In genomic region chr16:9095171-9095570, GRCh38 we compare ENCODE assay signal across 10 cellular contexts. TPM values are rescaled to one million over a fixed set of nuclear protein-coding genes. Genes with fewer than 3 reads are reported as not detected.
DNase-seq lines count a peak whose midpoint lies in the region; ATAC-seq and TF ChIP-seq lines count a peak whose summit lies in the region.
"Had no signal": no experiment of that assay in that cellular context is flagged by ENCODE, and none has a peak within 500 bp of the region (broad histone marks: within the 10 kb centered on the region; RNA-seq: fewer than 3 reads in every experiment).

No MANE protein-coding gene starts in this region.

- H3F3A ChIP-seq in smooth muscle cell (ENCODE audit: low read depth): peaks cover 21% of the 10 kb centered on the region

- H3K4me3 ChIP-seq in fibroblast of villous mesenchyme (ENCODE audit: low read depth, low read length) (peak overlapping the region; percentile 97), smooth muscle cell (peak overlapping the region; percentile 98)

- H3K36me3 ChIP-seq in smooth muscle cell (ENCODE audit: low read depth): no peaks in the 10 kb centered on the region

- TF ChIP-seq CTCF in WTC11 (IDR thresholded peaks at IDR 0.05) (no peak), fibroblast of villous mesenchyme (IDR thresholded peaks at IDR 0.05; ENCODE audit: insufficient read depth, low read depth, low read length) (no peak), smooth muscle cell (IDR thresholded peaks at IDR 0.05; ENCODE audit: borderline replicate concordance, insufficient read depth, poor library complexity, severe bottlenecking) (no peak)

- peak overlapping the region; percentile 95 for H3K4me2 ChIP-seq in smooth muscle cell

- H3K9ac ChIP-seq in smooth muscle cell (ENCODE audit: low read depth): peak overlapping the region; percentile 96

- CTCF ChIA-PET in WTC11 (lab: Charles Lee): no interaction called here

- H3K4me1 ChIP-seq in smooth muscle cell (ENCODE audit: low read depth): peaks cover 58% of the 10 kb centered on the region

- peaks cover 48% of the 10 kb centered on the region for H3K4me1 Mint-ChIP-seq in T-helper 2 cell treated with Interferon-gamma antibody and Interleukin-4, amounts not matched to agents 5 μg/mL and 100 μg/mL, for 36 hours (ENCODE audit: low read depth)
- peaks cover 51% of the 10 kb centered on the region for H3K4me1 Mint-ChIP-seq in WTC11

- no peaks in the 10 kb centered on the region for H3K27me3 ChIP-seq in smooth muscle cell (ENCODE audit: low read depth)

- H3K27ac ChIP-seq in smooth muscle cell (ENCODE audit: low read depth): peak overlapping the region; percentile 90

- no peak overlapping the region for H3K27ac Mint-ChIP-seq in T-helper 2 cell treated with Interferon-gamma antibody and Interleukin-4, amounts not matched to agents 5 μg/mL and 100 μg/mL, for 36 hours
- no peak overlapping the region for H3K27ac Mint-ChIP-seq in WTC11

- H3K9me3 Mint-ChIP-seq in T-helper 2 cell treated with Interferon-gamma antibody and Interleukin-4, amounts not matched to agents 5 μg/mL and 100 μg/mL, for 36 hours: no peaks in the 10 kb centered on the region
- H3K9me3 Mint-ChIP-seq in WTC11: no peaks in the 10 kb centered on the region

- 66% methylated on average over 1 of the region's 1 CpG for WGBS in smooth muscle cell (ENCODE audit: low lambda C conversion rate)

- POLR2A ChIA-PET in WTC11 (lab: Charles Lee): no interaction called here

- peaks cover 87% of the 10 kb centered on the region for H3K79me2 ChIP-seq in smooth muscle cell (ENCODE audit: low read depth)

- peaks cover 61% of the 10 kb centered on the region for H3K36me3 Mint-ChIP-seq in T-helper 2 cell treated with Interferon-gamma antibody and Interleukin-4, amounts not matched to agents 5 μg/mL and 100 μg/mL, for 36 hours (ENCODE audit: low read depth)
- peaks cover 60% of the 10 kb centered on the region for H3K36me3 Mint-ChIP-seq in WTC11

- ATAC-seq in WTC11 (no peak), HG02884 (IDR thresholded peaks at IDR 0.05; ENCODE audit: unreplicated experiment) (no peak), HG03439 (IDR thresholded peaks at IDR 0.05; ENCODE audit: unreplicated experiment) (no peak)

- no peak overlapping the region for H2AFZ ChIP-seq in smooth muscle cell (ENCODE audit: low read depth)

- peaks cover 79% of the 10 kb centered on the region for H4K20me1 ChIP-seq in smooth muscle cell (ENCODE audit: low read depth)

- no peaks in the 10 kb centered on the region for H3K9me3 ChIP-seq in smooth muscle cell (replicated peaks; ENCODE audit: low read depth)

- DNase-seq in T-helper 2 cell treated with Interferon-gamma antibody and Interleukin-4, amounts not matched to agents 5 μg/mL and 100 μg/mL, for 36 hours (ENCODE audit: low spot score): no peak
- DNase-seq in T-helper 2 cell: no peak
- no peak for DNase-seq in WTC11 (ENCODE audit: low spot score)
- DNase-seq in fibroblast of villous mesenchyme (ENCODE audit: low read depth): no peak
- DNase-seq in smooth muscle cell (lab: John Stamatoyannopoulos, UW; ENCODE audit: unreplicated experiment): no peak
- DNase-seq in COR-L47 (lab: John Stamatoyannopoulos, UW): no peak
- DNase-seq: activated CD4-positive, alpha-beta T cell treated with anti-CD3 and anti-CD28 coated beads, Interleukin-2, amount 50 U/mL, for 48 hours; foreskin melanocyte had no signal

- peak overlapping the region; percentile 100 for H3K4me3 Mint-ChIP-seq in T-helper 2 cell treated with Interferon-gamma antibody and Interleukin-4, amounts not matched to agents 5 μg/mL and 100 μg/mL, for 36 hours
- peak overlapping the region; percentile 100 for H3K4me3 Mint-ChIP-seq in WTC11

- no peaks in the 10 kb centered on the region for H3K27me3 Mint-ChIP-seq in T-helper 2 cell treated with Interferon-gamma antibody and Interleukin-4, amounts not matched to agents 5 μg/mL and 100 μg/mL, for 36 hours (ENCODE audit: low read depth)
- H3K27me3 Mint-ChIP-seq in WTC11 (ENCODE audit: low read depth): no peaks in the 10 kb centered on the region

TF ChIP-seq in WTC11, 78 proteins besides CTCF, POLR2A, EP300 and RAD21 (continues in another document):
- TF ChIP-seq PRDM15 (CRISPR knock-in tag; IDR thresholded peaks at IDR 0.05): no peak
- no peak for TF ChIP-seq ZNF396 (CRISPR knock-in tag; IDR thresholded peaks at IDR 0.05; ENCODE audit: borderline replicate concordance)
- no peak for TF ChIP-seq SP1 (CRISPR knock-in tag; conservative IDR thresholded peaks at IDR 0.05)
- TF ChIP-seq ZBTB21 (CRISPR knock-in tag; IDR thresholded peaks at IDR 0.05; ENCODE audit: borderline replicate concordance): no peak
- no peak for TF ChIP-seq NR3C1 (CRISPR knock-in tag; conservative IDR thresholded peaks at IDR 0.05; ENCODE audit: low read depth)
- TF ChIP-seq CDX4 (CRISPR knock-in tag; IDR thresholded peaks at IDR 0.05; ENCODE audit: borderline replicate concordance): no peak
- TF ChIP-seq ATF6 (CRISPR knock-in tag; IDR thresholded peaks at IDR 0.05): no peak
- TF ChIP-seq GRHL2 (CRISPR knock-in tag; IDR thresholded peaks at IDR 0.05; ENCODE audit: insufficient replicate concordance, severe bottlenecking): no peak
- no peak for TF ChIP-seq NFYB (CRISPR knock-in tag; conservative IDR thresholded peaks at IDR 0.05; ENCODE audit: low read depth)
- no peak for TF ChIP-seq E2F5 (CRISPR knock-in tag; IDR thresholded peaks at IDR 0.05)
- no peak for TF ChIP-seq MXD4 (CRISPR knock-in tag; IDR thresholded peaks at IDR 0.05; ENCODE audit: borderline replicate concordance)
- no peak for TF ChIP-seq RELA (CRISPR knock-in tag; IDR thresholded peaks at IDR 0.05; ENCODE audit: borderline replicate concordance)
- TF ChIP-seq TP53 (CRISPR knock-in tag; IDR thresholded peaks at IDR 0.05): no peak

RNA-seq across cellular contexts. Expression of gene HAPSTR1, which starts 3.7 kb away (rescaled TPM):
- total RNA-seq in WTC11 (2021) (54.3 to 59.1 TPM (median 56.4 TPM) in 3 replicates), fibroblast of villous mesenchyme (86.8 and 87.0 TPM in 2 replicates), smooth muscle cell (77.5 and 86.7 TPM in 2 replicates)
- polyA plus RNA-seq in smooth muscle cell: 26.7 and 29.1 TPM in 2 replicates
